In the genomic region with DNA sequence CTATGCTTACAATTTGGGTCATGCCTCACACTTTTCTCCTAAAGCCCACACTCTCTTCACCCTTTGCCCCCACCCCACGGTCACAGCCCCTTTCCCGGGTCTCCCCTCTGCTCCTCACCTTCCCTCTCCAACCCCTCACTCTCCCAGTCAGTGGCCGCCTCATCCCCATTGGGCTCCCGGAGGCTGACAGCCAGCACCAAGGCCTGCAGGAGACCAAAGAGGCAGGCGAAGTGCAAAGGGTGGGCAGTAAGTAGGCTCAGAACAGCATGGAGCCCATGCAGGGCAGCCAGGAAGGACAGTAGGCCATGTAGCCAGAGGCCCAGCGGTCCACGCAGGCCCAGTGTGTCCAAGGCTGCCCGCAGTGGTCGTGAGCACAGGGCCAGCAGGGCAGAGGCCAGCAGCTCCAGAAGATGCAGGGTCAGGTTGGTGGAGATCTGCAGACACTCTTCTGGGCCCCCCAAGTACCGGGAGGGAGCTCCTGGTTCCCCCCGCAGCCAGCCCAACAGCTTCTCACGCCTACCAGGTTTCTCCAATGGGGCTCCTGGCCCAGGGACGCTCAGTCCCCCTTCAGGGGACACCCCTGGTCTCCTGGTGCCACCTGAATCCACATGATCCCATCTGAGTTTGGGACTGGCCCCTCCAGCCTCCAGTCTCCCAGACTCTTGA, we compare ENCODE assay signal across 7 cellular contexts. TPM values are rescaled to one million over a fixed set of nuclear protein-coding genes. Genes with fewer than 3 reads are reported as not detected.
DNase-seq lines count a peak whose midpoint lies in the region; ATAC-seq and TF ChIP-seq lines count a peak whose summit lies in the region.

No MANE protein-coding gene starts in this region.

- intact Hi-C loops in activated T-helper 1 cell treated with anti-CD3 and anti-CD28 coated beads, Interleukin-12 subunit alpha, Interleukin-12 subunit beta, Interleukin-2, Interleukin-4 antibody, amounts not matched to agents 30 ng/mL and 10 ng/mL and 1 ng/mL, durations not matched to agents 14 hours and 24 hours and 36 hours (cut with micrococcal nuclease) = no loop called here

- H3K4me1 Mint-ChIP-seq in activated T-helper 1 cell treated with anti-CD3 and anti-CD28 coated beads, Interleukin-12 subunit alpha, Interleukin-12 subunit beta, Interleukin-2, Interleukin-4 antibody, amounts not matched to agents 30 ng/mL and 10 ng/mL and 1 ng/mL, durations not matched to agents 14 hours and 24 hours and 36 hours (ENCODE audit: low read depth) = peaks cover 78% of the 10 kb centered on the region
- peaks cover 83% of the 10 kb centered on the region for H3K4me1 Mint-ChIP-seq in stimulated activated memory B cell treated with anti-CD40 and anti-IgM and Interleukin-4, amounts not matched to agents 10 μg/mL and 1 μg/mL and 100 μg/mL, for 72 hours

- peaks cover 10% of the 10 kb centered on the region; the same call in 1 of the 2 replicates for H3K4me1 ChIP-seq in iPS-20b (ENCODE audit: insufficient read depth, low read length)

- H3K27me3 ChIP-seq in HL-60 (ENCODE audit: insufficient read depth, poor library complexity, severe bottlenecking) (no peaks in the 10 kb centered on the region), iPS-20b (ENCODE audit: insufficient read depth, low read length) (no peaks in the 10 kb centered on the region)

- DNase-seq in HL-60 (ENCODE audit: low read depth in 1 of 2, low spot score in 1 of 2) = no peak
- DNase-seq in activated T-helper 1 cell treated with anti-CD3 and anti-CD28 coated beads, Interleukin-12 subunit alpha, Interleukin-12 subunit beta, Interleukin-2, Interleukin-4 antibody, amounts not matched to agents 30 ng/mL and 10 ng/mL and 1 ng/mL, durations not matched to agents 14 hours and 24 hours and 36 hours (ENCODE audit: low spot score) = no peak
- no peak for DNase-seq in hepatic stellate cell (ENCODE audit: low spot score)
- DNase-seq in stimulated activated naive CD4-positive, alpha-beta T cell (lab: John Stamatoyannopoulos, UW) = no peak

- peak overlapping the region; percentile 76 for H3K27ac Mint-ChIP-seq in activated T-helper 1 cell treated with anti-CD3 and anti-CD28 coated beads, Interleukin-12 subunit alpha, Interleukin-12 subunit beta, Interleukin-2, Interleukin-4 antibody, amounts not matched to agents 30 ng/mL and 10 ng/mL and 1 ng/mL, durations not matched to agents 14 hours and 24 hours and 36 hours
- peak overlapping the region; percentile 98 for H3K27ac Mint-ChIP-seq in stimulated activated memory B cell treated with anti-CD40 and anti-IgM and Interleukin-4, amounts not matched to agents 10 μg/mL and 1 μg/mL and 100 μg/mL, for 72 hours

- ATAC-seq in stimulated activated memory B cell treated with anti-CD40 and anti-IgM and Interleukin-4, amounts not matched to agents 10 μg/mL and 1 μg/mL and 100 μg/mL, for 72 hours = no peak
- ATAC-seq in GM18519 (IDR thresholded peaks at IDR 0.05; ENCODE audit: low FRiP score, unreplicated experiment) = no peak

- peaks cover 39% of the 10 kb centered on the region for H3K36me3 ChIP-seq in iPS-20b (ENCODE audit: insufficient read depth, low read depth, low read length)

- peaks cover 50% of the 10 kb centered on the region for H3K36me3 Mint-ChIP-seq in activated T-helper 1 cell treated with anti-CD3 and anti-CD28 coated beads, Interleukin-12 subunit alpha, Interleukin-12 subunit beta, Interleukin-2, Interleukin-4 antibody, amounts not matched to agents 30 ng/mL and 10 ng/mL and 1 ng/mL, durations not matched to agents 14 hours and 24 hours and 36 hours (ENCODE audit: low read depth)
- peaks cover 67% of the 10 kb centered on the region for H3K36me3 Mint-ChIP-seq in stimulated activated memory B cell treated with anti-CD40 and anti-IgM and Interleukin-4, amounts not matched to agents 10 μg/mL and 1 μg/mL and 100 μg/mL, for 72 hours

- H3K27ac ChIP-seq in HL-60 (replicated peaks) (peak overlapping the region; percentile 66), iPS-20b (ENCODE audit: low read length) (no peak overlapping the region)

- peak overlapping the region; percentile 99; the same call in 1 of the 2 replicates for H3K9ac ChIP-seq in iPS-20b (ENCODE audit: low read depth, low read length)

- TF ChIP-seq CTCF in HL-60 (IDR thresholded peaks at IDR 0.05; ENCODE audit: insufficient read depth, low read length) = no peak

- H3K27me3 Mint-ChIP-seq in activated T-helper 1 cell treated with anti-CD3 and anti-CD28 coated beads, Interleukin-12 subunit alpha, Interleukin-12 subunit beta, Interleukin-2, Interleukin-4 antibody, amounts not matched to agents 30 ng/mL and 10 ng/mL and 1 ng/mL, durations not matched to agents 14 hours and 24 hours and 36 hours (ENCODE audit: insufficient read depth) = no peaks in the 10 kb centered on the region
- no peaks in the 10 kb centered on the region for H3K27me3 Mint-ChIP-seq in stimulated activated memory B cell treated with anti-CD40 and anti-IgM and Interleukin-4, amounts not matched to agents 10 μg/mL and 1 μg/mL and 100 μg/mL, for 72 hours

- no peaks in the 10 kb centered on the region for H3K9me3 ChIP-seq in iPS-20b (ENCODE audit: insufficient read depth, low read depth, low read length)

- H3K9me3 Mint-ChIP-seq in activated T-helper 1 cell treated with anti-CD3 and anti-CD28 coated beads, Interleukin-12 subunit alpha, Interleukin-12 subunit beta, Interleukin-2, Interleukin-4 antibody, amounts not matched to agents 30 ng/mL and 10 ng/mL and 1 ng/mL, durations not matched to agents 14 hours and 24 hours and 36 hours = no peaks in the 10 kb centered on the region
- no peaks in the 10 kb centered on the region for H3K9me3 Mint-ChIP-seq in stimulated activated memory B cell treated with anti-CD40 and anti-IgM and Interleukin-4, amounts not matched to agents 10 μg/mL and 1 μg/mL and 100 μg/mL, for 72 hours

- H3K4me3 Mint-ChIP-seq in activated T-helper 1 cell treated with anti-CD3 and anti-CD28 coated beads, Interleukin-12 subunit alpha, Interleukin-12 subunit beta, Interleukin-2, Interleukin-4 antibody, amounts not matched to agents 30 ng/mL and 10 ng/mL and 1 ng/mL, durations not matched to agents 14 hours and 24 hours and 36 hours = peak overlapping the region; percentile 91
- peak overlapping the region; percentile 97 for H3K4me3 Mint-ChIP-seq in stimulated activated memory B cell treated with anti-CD40 and anti-IgM and Interleukin-4, amounts not matched to agents 10 μg/mL and 1 μg/mL and 100 μg/mL, for 72 hours

- H3K4me3 ChIP-seq in HL-60 (replicated peaks; ENCODE audit: insufficient read depth, low read length) = peak overlapping the region; percentile 73
- peak overlapping the region; percentile 99 for H3K4me3 ChIP-seq in iPS-20b (ENCODE audit: low read length)

RNA-seq across cellular contexts. Expression of a gene that starts 1.5 kb away (rescaled TPM):
- total RNA-seq in activated T-helper 1 cell treated with anti-CD3 and anti-CD28 coated beads, Interleukin-12 subunit alpha, Interleukin-12 subunit beta, Interleukin-2, Interleukin-4 antibody, amounts not matched to agents 30 ng/mL and 10 ng/mL and 1 ng/mL, durations not matched to agents 14 hours and 24 hours and 36 hours = 18.1 and 19.1 TPM in 2 replicates

RNA-seq across cellular contexts. Expression of a gene that starts 3.4 kb away (rescaled TPM):
- total RNA-seq in activated T-helper 1 cell treated with anti-CD3 and anti-CD28 coated beads, Interleukin-12 subunit alpha, Interleukin-12 subunit beta, Interleukin-2, Interleukin-4 antibody, amounts not matched to agents 30 ng/mL and 10 ng/mL and 1 ng/mL, durations not matched to agents 14 hours and 24 hours and 36 hours = 1.8 and 3.7 TPM in 2 replicates

RNA-seq across cellular contexts. Expression of a gene that starts 5.7 kb away (rescaled TPM):
- 34.8 and 37.2 TPM in 2 replicates for total RNA-seq in activated T-helper 1 cell treated with anti-CD3 and anti-CD28 coated beads, Interleukin-12 subunit alpha, Interleukin-12 subunit beta, Interleukin-2, Interleukin-4 antibody, amounts not matched to agents 30 ng/mL and 10 ng/mL and 1 ng/mL, durations not matched to agents 14 hours and 24 hours and 36 hours

RNA-seq across cellular contexts. Expression of a gene that starts 6.7 kb away (rescaled TPM):
- total RNA-seq in activated T-helper 1 cell treated with anti-CD3 and anti-CD28 coated beads, Interleukin-12 subunit alpha, Interleukin-12 subunit beta, Interleukin-2, Interleukin-4 antibody, amounts not matched to agents 30 ng/mL and 10 ng/mL and 1 ng/mL, durations not matched to agents 14 hours and 24 hours and 36 hours = 319 and 323 TPM in 2 replicates

RNA-seq across cellular contexts. Expression of a gene that starts 6.8 kb away (rescaled TPM):
- total RNA-seq in activated T-helper 1 cell treated with anti-CD3 and anti-CD28 coated beads, Interleukin-12 subunit alpha, Interleukin-12 subunit beta, Interleukin-2, Interleukin-4 antibody, amounts not matched to agents 30 ng/mL and 10 ng/mL and 1 ng/mL, durations not matched to agents 14 hours and 24 hours and 36 hours = 302 and 308 TPM in 2 replicates
